ENCODE assay signal across 8 cellular contexts in genomic region chr9:83964973-83965349, GRCh38. TPM values are rescaled to one million over a fixed set of nuclear protein-coding genes. Genes with fewer than 3 reads are reported as not detected.
DNase-seq lines count a peak whose midpoint lies in the region; ATAC-seq and TF ChIP-seq lines count a peak whose summit lies in the region.

No MANE protein-coding gene starts in this region.

- H3K36me3 Mint-ChIP-seq in activated CD4-positive, alpha-beta memory T cell treated with anti-CD3 and anti-CD28 coated beads for 36 hours, result peaks cover 23% of the 10 kb centered on the region
- H3K36me3 Mint-ChIP-seq in activated CD4-positive, alpha-beta memory T cell treated with anti-CD3 and anti-CD28 coated beads, Interleukin-2, amount 10 ng/mL, durations not matched to agents 7 days and 5 days (ENCODE audit: low read depth), result peaks cover 39% of the 10 kb centered on the region
- peaks cover 64% of the 10 kb centered on the region for H3K36me3 Mint-ChIP-seq in effector memory CD8-positive, alpha-beta T cell (ENCODE audit: insufficient read depth)

- TF ChIP-seq CTCF in OCI-LY3 (IDR thresholded peaks at IDR 0.05; ENCODE audit: low read depth, low read length), result no peak
- no peak for TF ChIP-seq CTCF in smooth muscle cell (IDR thresholded peaks at IDR 0.05; ENCODE audit: borderline replicate concordance, insufficient read depth, poor library complexity, severe bottlenecking)

- H3K9me3 Mint-ChIP-seq in activated CD4-positive, alpha-beta memory T cell treated with anti-CD3 and anti-CD28 coated beads for 36 hours, result no peaks in the 10 kb centered on the region
- H3K9me3 Mint-ChIP-seq in activated CD4-positive, alpha-beta memory T cell treated with anti-CD3 and anti-CD28 coated beads, Interleukin-2, amount 10 ng/mL, durations not matched to agents 7 days and 5 days, result no peaks in the 10 kb centered on the region
- no peaks in the 10 kb centered on the region for H3K9me3 Mint-ChIP-seq in effector memory CD8-positive, alpha-beta T cell

- peak overlapping the region; percentile 39; the same call in 1 of the 2 replicates for H3K27ac ChIP-seq in OCI-LY3 (ENCODE audit: low read length)
- H3K27ac ChIP-seq in smooth muscle cell (ENCODE audit: low read depth), result peak overlapping the region; percentile 32

- peak; percentile 43 for ATAC-seq in effector memory CD8-positive, alpha-beta T cell (replicated peaks)
- ATAC-seq in GM19324 (IDR thresholded peaks at IDR 0.05; ENCODE audit: low FRiP score, unreplicated experiment) (no peak), GM19328 (IDR thresholded peaks at IDR 0.05; ENCODE audit: unreplicated experiment) (no peak), HG03139 (IDR thresholded peaks at IDR 0.05; ENCODE audit: unreplicated experiment) (no peak)

- peaks cover 45% of the 10 kb centered on the region for H3F3A ChIP-seq in smooth muscle cell (ENCODE audit: low read depth)

- H3K27ac Mint-ChIP-seq in activated CD4-positive, alpha-beta memory T cell treated with anti-CD3 and anti-CD28 coated beads for 36 hours, result peak overlapping the region; percentile 70
- no peak overlapping the region for H3K27ac Mint-ChIP-seq in activated CD4-positive, alpha-beta memory T cell treated with anti-CD3 and anti-CD28 coated beads, Interleukin-2, amount 10 ng/mL, durations not matched to agents 7 days and 5 days
- peak overlapping the region in 1 of 2 donors; percentile 86 for H3K27ac Mint-ChIP-seq in effector memory CD8-positive, alpha-beta T cell

- intact Hi-C loops in activated CD4-positive, alpha-beta memory T cell treated with anti-CD3 and anti-CD28 coated beads for 36 hours (cut with micrococcal nuclease), result no loop called here

- no peaks in the 10 kb centered on the region for H3K27me3 ChIP-seq in OCI-LY3 (ENCODE audit: low read depth, low read length)
- H3K27me3 ChIP-seq in smooth muscle cell (ENCODE audit: low read depth), result no peaks in the 10 kb centered on the region

- H3K36me3 ChIP-seq in OCI-LY3 (replicated peaks; ENCODE audit: low read depth, low read length) (peaks cover 25% of the 10 kb centered on the region), smooth muscle cell (ENCODE audit: low read depth) (peaks cover 24% of the 10 kb centered on the region)

- H4K20me1 ChIP-seq in OCI-LY3 (ENCODE audit: insufficient read depth, low read length) (peaks cover 35% of the 10 kb centered on the region), smooth muscle cell (ENCODE audit: low read depth) (peaks cover 47% of the 10 kb centered on the region)

- H3K4me1 Mint-ChIP-seq in activated CD4-positive, alpha-beta memory T cell treated with anti-CD3 and anti-CD28 coated beads for 36 hours (ENCODE audit: low read depth), result peaks cover 9% of the 10 kb centered on the region
- peaks cover 4% of the 10 kb centered on the region for H3K4me1 Mint-ChIP-seq in activated CD4-positive, alpha-beta memory T cell treated with anti-CD3 and anti-CD28 coated beads, Interleukin-2, amount 10 ng/mL, durations not matched to agents 7 days and 5 days
- H3K4me1 Mint-ChIP-seq in effector memory CD8-positive, alpha-beta T cell (ENCODE audit: low read depth in 2 of 2), result peaks cover 4 to 18% of the 10 kb centered on the region in 2 donors

- no peak overlapping the region for H3K4me2 ChIP-seq in OCI-LY3 (ENCODE audit: low read length)
- no peak overlapping the region for H3K4me2 ChIP-seq in smooth muscle cell

- H3K4me3 ChIP-seq in OCI-LY3 (ENCODE audit: low read length), result no peak overlapping the region
- no peak overlapping the region for H3K4me3 ChIP-seq in smooth muscle cell

- no peak overlapping the region for H3K9ac ChIP-seq in OCI-LY3 (ENCODE audit: low read length)
- no peak overlapping the region for H3K9ac ChIP-seq in smooth muscle cell (ENCODE audit: low read depth)

- no peaks in the 10 kb centered on the region for H3K27me3 Mint-ChIP-seq in activated CD4-positive, alpha-beta memory T cell treated with anti-CD3 and anti-CD28 coated beads for 36 hours
- no peaks in the 10 kb centered on the region for H3K27me3 Mint-ChIP-seq in activated CD4-positive, alpha-beta memory T cell treated with anti-CD3 and anti-CD28 coated beads, Interleukin-2, amount 10 ng/mL, durations not matched to agents 7 days and 5 days
- H3K27me3 Mint-ChIP-seq in effector memory CD8-positive, alpha-beta T cell, result no peaks in the 10 kb centered on the region

- peaks cover 6% of the 10 kb centered on the region for H3K79me2 ChIP-seq in OCI-LY3 (ENCODE audit: low read length)
- no peaks in the 10 kb centered on the region for H3K79me2 ChIP-seq in smooth muscle cell (ENCODE audit: low read depth)

- H3K9me3 ChIP-seq in OCI-LY3 (ENCODE audit: insufficient read depth, low read length) (no peaks in the 10 kb centered on the region), smooth muscle cell (replicated peaks; ENCODE audit: low read depth) (no peaks in the 10 kb centered on the region)

- CTCF ChIA-PET in activated CD4-positive, alpha-beta memory T cell treated with anti-CD3 and anti-CD28 coated beads for 36 hours (lab: Charles Lee), result interaction anchor here (1.0 kb wide), 2 partner anchors 11 to 13 kb away, joined by 3 to 4 read pairs; no protein-coding TSS in a partner anchor
- CTCF ChIA-PET in activated CD4-positive, alpha-beta memory T cell treated with anti-CD3 and anti-CD28 coated beads, Interleukin-2, amount 10 ng/mL, durations not matched to agents 7 days and 5 days (lab: Charles Lee), result interaction anchor here (2.1 kb wide), 1 partner anchor 12 kb away, joined by 4 read pairs; no protein-coding TSS in a partner anchor

- H3K4me1 ChIP-seq in OCI-LY3 (ENCODE audit: low read length) (peaks cover 6% of the 10 kb centered on the region), smooth muscle cell (ENCODE audit: low read depth) (no peaks in the 10 kb centered on the region)

- H2AFZ ChIP-seq in OCI-LY3 (ENCODE audit: low read depth, low read length), result no peak overlapping the region
- H2AFZ ChIP-seq in smooth muscle cell (ENCODE audit: low read depth), result no peak overlapping the region

- H3K4me3 Mint-ChIP-seq in activated CD4-positive, alpha-beta memory T cell treated with anti-CD3 and anti-CD28 coated beads for 36 hours, result no peak overlapping the region
- H3K4me3 Mint-ChIP-seq in activated CD4-positive, alpha-beta memory T cell treated with anti-CD3 and anti-CD28 coated beads, Interleukin-2, amount 10 ng/mL, durations not matched to agents 7 days and 5 days, result no peak overlapping the region
- H3K4me3 Mint-ChIP-seq in effector memory CD8-positive, alpha-beta T cell, result no peak overlapping the region

- DNase-seq in activated CD4-positive, alpha-beta memory T cell treated with anti-CD3 and anti-CD28 coated beads for 36 hours, result no peak
- DNase-seq in activated CD4-positive, alpha-beta memory T cell treated with anti-CD3 and anti-CD28 coated beads, Interleukin-2, amount 10 ng/mL, durations not matched to agents 7 days and 5 days, result no peak
- DNase-seq in effector memory CD8-positive, alpha-beta T cell, result no peak
- DNase-seq in smooth muscle cell (lab: John Stamatoyannopoulos, UW; ENCODE audit: unreplicated experiment), result no peak

- POLR2A ChIA-PET in activated CD4-positive, alpha-beta memory T cell treated with anti-CD3 and anti-CD28 coated beads for 36 hours (lab: Charles Lee), result interaction anchor here (1.0 to 2.1 kb wide), 5 partner anchors 8 to 44 kb away, joined by 3 to 11 read pairs (median 4); partner anchors contain the start of genes HNRNPK and RMI1
- POLR2A ChIA-PET in activated CD4-positive, alpha-beta memory T cell treated with anti-CD3 and anti-CD28 coated beads, Interleukin-2, amount 10 ng/mL, durations not matched to agents 7 days and 5 days (lab: Charles Lee), result interaction anchor here (1.0 to 3.0 kb wide), 4 partner anchors 9 to 176 kb away, joined by 3 to 25 read pairs (median 10); partner anchors contain the start of genes HNRNPK and RMI1

- WGBS in smooth muscle cell (ENCODE audit: low lambda C conversion rate), result 69% methylated on average over 2 of the region's 2 CpGs

RNA-seq across cellular contexts. Expression of gene HNRNPK, which starts 15.1 kb away (rescaled TPM):
- total RNA-seq in activated CD4-positive, alpha-beta memory T cell treated with anti-CD3 and anti-CD28 coated beads for 36 hours, result 100 to 1,000 TPM; 694 to 716 TPM
- 100 to 1,000 TPM; 614 to 616 TPM for total RNA-seq in activated CD4-positive, alpha-beta memory T cell treated with anti-CD3 and anti-CD28 coated beads, Interleukin-2, amount 10 ng/mL, durations not matched to agents 7 days and 5 days
- 532 and 584 TPM in 2 replicates for total RNA-seq in smooth muscle cell
- polyA plus RNA-seq in smooth muscle cell, result 468 and 469 TPM in 2 replicates

RNA-seq across cellular contexts. Expression of gene RMI1, which starts 15.6 kb away (rescaled TPM):
- 10 to 100 TPM; 20.3 to 22.6 TPM for total RNA-seq in activated CD4-positive, alpha-beta memory T cell treated with anti-CD3 and anti-CD28 coated beads for 36 hours
- 10 to 100 TPM; 22.1 to 22.4 TPM for total RNA-seq in activated CD4-positive, alpha-beta memory T cell treated with anti-CD3 and anti-CD28 coated beads, Interleukin-2, amount 10 ng/mL, durations not matched to agents 7 days and 5 days
- total RNA-seq in smooth muscle cell, result 8.3 and 11.1 TPM in 2 replicates
- 3.2 and 3.6 TPM in 2 replicates for polyA plus RNA-seq in smooth muscle cell

RNA-seq across cellular contexts. Expression of gene KIF27, which starts 43.7 kb away (rescaled TPM):
- total RNA-seq in activated CD4-positive, alpha-beta memory T cell treated with anti-CD3 and anti-CD28 coated beads for 36 hours, result 1 to 10 TPM; 2.6 to 3.0 TPM
- 1 to 10 TPM; 2.3 TPM for total RNA-seq in activated CD4-positive, alpha-beta memory T cell treated with anti-CD3 and anti-CD28 coated beads, Interleukin-2, amount 10 ng/mL, durations not matched to agents 7 days and 5 days
- 3.3 and 11.0 TPM in 2 replicates for total RNA-seq in smooth muscle cell
- polyA plus RNA-seq in smooth muscle cell, result 1.9 and 4.4 TPM in 2 replicates
